In the genomic region with DNA sequence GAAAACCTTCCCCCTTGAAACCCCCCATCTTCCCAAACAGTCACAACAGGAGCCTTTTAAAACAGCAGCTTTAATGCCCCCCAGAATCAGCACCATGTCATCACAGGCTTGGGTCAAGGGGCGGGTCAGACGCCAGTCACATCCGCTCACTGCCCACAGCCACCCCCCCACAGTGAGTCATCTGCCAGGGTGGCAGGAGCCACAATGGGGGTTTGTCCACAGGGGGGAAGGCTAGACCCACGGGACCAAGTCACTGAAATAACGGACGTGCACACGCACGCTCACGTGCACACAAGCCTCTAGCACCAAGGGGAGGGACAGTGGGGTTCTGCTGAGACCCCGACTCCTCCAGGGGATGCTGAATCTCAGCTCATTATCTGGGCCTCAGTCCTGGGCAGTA, we compare ENCODE assay signal across 8 cellular contexts. TPM values are rescaled to one million over a fixed set of nuclear protein-coding genes. Genes with fewer than 3 reads are reported as not detected.
DNase-seq lines count a peak whose midpoint lies in the region; ATAC-seq and TF ChIP-seq lines count a peak whose summit lies in the region.

No MANE protein-coding gene starts in this region.

- peak overlapping the region; percentile 14 for H3K23ac ChIP-seq in neuronal stem cell (ENCODE audit: low read depth, low read length, poor library complexity)

- no peak for TF ChIP-seq POLR2A in uterus (IDR thresholded peaks at IDR 0.05)

- no peaks in the 10 kb centered on the region for H3K9me3 ChIP-seq in neuronal stem cell (replicated peaks in 1 of 2; ENCODE audit: control insufficient read depth in 2 of 2, insufficient read depth in 1 of 2, low read depth in 1 of 2, low read length in 2 of 2)
- no peaks in the 10 kb centered on the region for H3K9me3 ChIP-seq in uterus

- H3K27me3 Mint-ChIP-seq in Calu3 (ENCODE audit: unreplicated experiment), result no peaks in the 10 kb centered on the region
- H3K27me3 Mint-ChIP-seq in central memory CD8-positive, alpha-beta T cell, result peaks cover 10% of the 10 kb centered on the region

- H3K27me3 ChIP-seq in neuronal stem cell (ENCODE audit: control insufficient read depth in 3 of 3, insufficient read depth in 3 of 3, low read depth in 1 of 3, low read length in 3 of 3) (no peaks in the 10 kb centered on the region), uterus (no peaks in the 10 kb centered on the region)

- H3K4ac ChIP-seq in neuronal stem cell (ENCODE audit: low read length), result no peak overlapping the region

- no peak overlapping the region for H2BK12ac ChIP-seq in neuronal stem cell (ENCODE audit: low read length)

- intact Hi-C loops in Calu3 (cut with micrococcal nuclease; ENCODE audit: unreplicated experiment) (loop anchor here (5.0 kb wide), 1 partner anchor 33 kb away; a partner anchor contains a TSS), uterus (cut with DNase I; ENCODE audit: low total_unique reads) (no loop called here)

- H3K79me1 ChIP-seq in neuronal stem cell (ENCODE audit: low read depth, low read length), result no peaks in the 10 kb centered on the region

- TF ChIP-seq CTCF in Calu3 (IDR thresholded peaks at IDR 0.05; ENCODE audit: unreplicated experiment) (no peak), uterus (IDR thresholded peaks at IDR 0.05) (no peak)

- no TSS peak for BruUV-seq in Calu3 (replicated peaks; lab: Mats Ljungman, UMichigan)

- H2BK15ac ChIP-seq in neuronal stem cell (ENCODE audit: low read length), result peak overlapping the region; percentile 65

- H4K91ac ChIP-seq in neuronal stem cell (ENCODE audit: low read depth, low read length, poor library complexity), result peak overlapping the region; percentile 64

- H3K36me3 Mint-ChIP-seq in Calu3 (ENCODE audit: insufficient read depth, unreplicated experiment), result peaks cover 5% of the 10 kb centered on the region
- H3K36me3 Mint-ChIP-seq in central memory CD8-positive, alpha-beta T cell (ENCODE audit: insufficient read depth), result no peaks in the 10 kb centered on the region

- H3K9ac ChIP-seq in neuronal stem cell (ENCODE audit: low read depth, low read length, poor library complexity), result peak overlapping the region; percentile 56

- H3K4me1 Mint-ChIP-seq in Calu3 (ENCODE audit: low read depth, unreplicated experiment), result peaks cover 38% of the 10 kb centered on the region
- H3K4me1 Mint-ChIP-seq in central memory CD8-positive, alpha-beta T cell, result peaks cover 17% of the 10 kb centered on the region

- CTCF ChIA-PET in Calu3 (lab: Charles Lee), result interaction anchor here (0.6 kb wide), 1 partner anchor 50 kb away, joined by 4 read pairs; no protein-coding TSS in a partner anchor

- peaks cover 0 to 4% of the 10 kb centered on the region in 2 donors for H3K36me3 ChIP-seq in neuronal stem cell (replicated peaks in 1 of 2; ENCODE audit: control insufficient read depth in 2 of 2, insufficient read depth in 2 of 2, low read length in 2 of 2)
- no peaks in the 10 kb centered on the region for H3K36me3 ChIP-seq in uterus

- no peak overlapping the region for H3K14ac ChIP-seq in neuronal stem cell (ENCODE audit: low read length)

- no peak overlapping the region for H3K4me3 ChIP-seq in neuronal stem cell (ENCODE audit: low read length in 2 of 2)
- H3K4me3 ChIP-seq in uterus, result no peak overlapping the region

- H2BK5ac ChIP-seq in neuronal stem cell (ENCODE audit: low read length), result peak overlapping the region; percentile 58

- H3K4me2 ChIP-seq in neuronal stem cell (ENCODE audit: insufficient read depth, low read length, poor library complexity, severe bottlenecking), result no peak overlapping the region

- H3K27ac Mint-ChIP-seq in Calu3 (ENCODE audit: unreplicated experiment), result peak overlapping the region; percentile 52
- peak overlapping the region; percentile 32 for H3K27ac Mint-ChIP-seq in central memory CD8-positive, alpha-beta T cell (ENCODE audit: low read depth)

- H3K9me3 Mint-ChIP-seq in Calu3 (ENCODE audit: low read depth, unreplicated experiment), result no peaks in the 10 kb centered on the region
- no peaks in the 10 kb centered on the region for H3K9me3 Mint-ChIP-seq in central memory CD8-positive, alpha-beta T cell

- no peak overlapping the region for H2AFZ ChIP-seq in neuronal stem cell (ENCODE audit: low read length)

- ATAC-seq in central memory CD8-positive, alpha-beta T cell (replicated peaks; ENCODE audit: extremely low read depth, poor library complexity, severe bottlenecking), result peak; percentile 49
- no peak for ATAC-seq in HG03354 (IDR thresholded peaks at IDR 0.05; ENCODE audit: poor library complexity, severe bottlenecking, unreplicated experiment)

- peak; percentile 76 for DNase-seq in Calu3
- DNase-seq in NOMO-1 (lab: John Stamatoyannopoulos, UW; ENCODE audit: unreplicated experiment in 2 of 2), result peak; percentile 63 to 83
- DNase-seq in central memory CD8-positive, alpha-beta T cell (ENCODE audit: low spot score in 2 of 2), result peak in 1 of 2 donors; percentile 30
- no peak for DNase-seq in neuronal stem cell (ENCODE audit: low spot score)
- DNase-seq in activated effector memory CD4-positive, alpha-beta T cell treated with Interleukin-2 at 50 U/mL for 16 hours, result no peak
- DNase-seq in uterus, result no peak
- DNase-seq in KBM-7, result no peak

- WGBS in neuronal stem cell (ENCODE audit: extremely low coverage in 2 of 2, insufficient read length in 2 of 2, insufficient replicate concordance in 1 of 2), 2 donors, result no CpG with 5 or more reads among the region's 10 CpGs

- H2BK120ac ChIP-seq in neuronal stem cell (ENCODE audit: low read depth, low read length), result no peak overlapping the region

- no peak overlapping the region for H3K4me3 Mint-ChIP-seq in Calu3 (ENCODE audit: low read depth, unreplicated experiment)
- H3K4me3 Mint-ChIP-seq in central memory CD8-positive, alpha-beta T cell, result no peak overlapping the region

- H4K8ac ChIP-seq in neuronal stem cell (ENCODE audit: low read depth, low read length), result peak overlapping the region; percentile 31

- H3K18ac ChIP-seq in neuronal stem cell (ENCODE audit: low read length), result peak overlapping the region; percentile 60

- H3K27ac ChIP-seq in neuronal stem cell (replicated peaks; ENCODE audit: low read length) (no peak overlapping the region), uterus (no peak overlapping the region)

- in situ Hi-C loops in KBM-7 (cut with MboI; ENCODE audit: low pct_unique_long_range_greater_than_20kb, low sequenced_read_pairs), result no loop called here

- H2AK5ac ChIP-seq in neuronal stem cell (ENCODE audit: low read depth, low read length), result peak overlapping the region; percentile 89

- H3K4me1 ChIP-seq in neuronal stem cell (ENCODE audit: control insufficient read depth in 2 of 2, insufficient read depth in 1 of 2, low read depth in 1 of 2, low read length in 2 of 2) (peaks cover 32 to 33% of the 10 kb centered on the region in 2 donors), uterus (no peaks in the 10 kb centered on the region)

RNA-seq across cellular contexts. Expression of a gene that starts 0.4 kb away (rescaled TPM):
- total RNA-seq in Calu3 (2022) (0.34 and 0.94 TPM in 2 replicates), uterus (under 1 TPM in 1 of 4 donors, not detected in 3; 0.49 TPM)
- 0.13 TPM for polyA plus RNA-seq in neuronal stem cell (2013, experiment 1 of 2)
- 0.10 TPM for polyA plus RNA-seq in neuronal stem cell (2013, experiment 2 of 2)

RNA-seq across cellular contexts. Expression of a gene that starts 7.4 kb away (rescaled TPM):
- total RNA-seq in Calu3 (2022) (3.6 and 5.1 TPM in 2 replicates), uterus (10 to 100 TPM in 2 of 4 donors, 1 to 10 TPM in 2; 3.2 to 11.5 (median 10.1) TPM)
- 9.2 TPM for polyA plus RNA-seq in neuronal stem cell (2013, experiment 1 of 2)
- 8.9 TPM for polyA plus RNA-seq in neuronal stem cell (2013, experiment 2 of 2)

RNA-seq across cellular contexts. Expression of a gene that starts 31.1 kb away (rescaled TPM):
- total RNA-seq in Calu3 (2022) (8.6 and 13.9 TPM in 2 replicates), uterus (10 to 100 TPM in 3 of 4 donors, under 1 TPM in 1; 0.88 to 21.6 (median 19.1) TPM)
- polyA plus RNA-seq in neuronal stem cell (2013, experiment 1 of 2), result 8.2 TPM
- 7.8 TPM for polyA plus RNA-seq in neuronal stem cell (2013, experiment 2 of 2)

RNA-seq across cellular contexts. Expression of a gene that starts 45.4 kb away (rescaled TPM):
- total RNA-seq in Calu3 (2022), result 196 and 207 TPM in 2 replicates
- 137 TPM for polyA plus RNA-seq in neuronal stem cell (2013, experiment 1 of 2)
- polyA plus RNA-seq in neuronal stem cell (2013, experiment 2 of 2), result 134 TPM
- total RNA-seq in uterus, result 100 to 1,000 TPM in 3 of 4 donors, 10 to 100 TPM in 1; 54.4 to 409 (median 155) TPM

RNA-seq across cellular contexts. Expression of a gene that starts 57.5 kb away (rescaled TPM):
- total RNA-seq in Calu3 (2022) (not detected in 2 replicates), uterus (not detected)
- polyA plus RNA-seq in neuronal stem cell (2013, experiment 1 of 2), result 0.15 TPM
- polyA plus RNA-seq in neuronal stem cell (2013, experiment 2 of 2), result not detected

Comparison
In these comparisons a context has a peak if more than half of its experiments do, and no peak if none do; other contexts are left out.
1. DNase-seq: peak in Calu3 (single experiment) and NOMO-1 (2 of 2); none in neuronal stem cell (single experiment), activated effector memory CD4-positive, alpha-beta T cell treated with Interleukin-2 at 50 U/mL for 16 hours (single experiment), uterus (0 of 2) and KBM-7 (single experiment).